3 cellular contexts compared by ENCODE assay signal in genomic region chr5:24385070-24385469, GRCh38.
A peak's percentile ranks its signal among the peaks of the same experiment; 100 is the strongest.
TF ChIP-seq lines count a peak whose summit lies in the region.

No MANE protein-coding gene starts in this region.

TF ChIP-seq in GM12878, 131 proteins besides CTCF, POLR2A, EP300 and RAD21:
- TF ChIP-seq, protein P1, sequence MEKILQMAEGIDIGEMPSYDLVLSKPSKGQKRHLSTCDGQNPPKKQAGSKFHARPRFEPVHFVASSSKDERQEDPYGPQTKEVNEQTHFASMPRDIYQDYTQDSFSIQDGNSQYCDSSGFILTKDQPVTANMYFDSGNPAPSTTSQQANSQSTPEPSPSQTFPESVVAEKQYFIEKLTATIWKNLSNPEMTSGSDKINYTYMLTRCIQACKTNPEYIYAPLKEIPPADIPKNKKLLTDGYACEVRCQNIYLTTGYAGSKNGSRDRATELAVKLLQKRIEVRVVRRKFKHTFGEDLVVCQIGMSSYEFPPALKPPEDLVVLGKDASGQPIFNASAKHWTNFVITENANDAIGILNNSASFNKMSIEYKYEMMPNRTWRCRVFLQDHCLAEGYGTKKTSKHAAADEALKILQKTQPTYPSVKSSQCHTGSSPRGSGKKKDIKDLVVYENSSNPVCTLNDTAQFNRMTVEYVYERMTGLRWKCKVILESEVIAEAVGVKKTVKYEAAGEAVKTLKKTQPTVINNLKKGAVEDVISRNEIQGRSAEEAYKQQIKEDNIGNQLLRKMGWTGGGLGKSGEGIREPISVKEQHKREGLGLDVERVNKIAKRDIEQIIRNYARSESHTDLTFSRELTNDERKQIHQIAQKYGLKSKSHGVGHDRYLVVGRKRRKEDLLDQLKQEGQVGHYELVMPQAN (conservative IDR thresholded peaks at IDR 0.05): no peak
- TF ChIP-seq BCL11A (IDR thresholded peaks at IDR 0.05; ENCODE audit: low read depth, low read length) (no peak), GABPA (IDR thresholded peaks at IDR 0.05; ENCODE audit: low read depth) (no peak), KAT2A (conservative IDR thresholded peaks at IDR 0.05; ENCODE audit: control insufficient read depth, low read depth, low read length) (no peak), SPI1 (IDR thresholded peaks at IDR 0.05; ENCODE audit: borderline replicate concordance, insufficient read depth, low read depth, low read length) (no peak), SMAD1 (IDR thresholded peaks at IDR 0.05; ENCODE audit: low read depth, partially characterized antibody) (no peak), POLR2AphosphoS5 (IDR thresholded peaks at IDR 0.05; ENCODE audit: low read length) (no peak), BHLHE40 (IDR thresholded peaks at IDR 0.05; ENCODE audit: borderline replicate concordance in 1 of 2, low read depth in 2 of 2, low read length in 1 of 2) (no peak), YY1 (IDR thresholded peaks at IDR 0.05; ENCODE audit: low read depth, low read length) (no peak), KLF5 (IDR thresholded peaks at IDR 0.05; ENCODE audit: partially characterized antibody) (no peak), HDGF (IDR thresholded peaks at IDR 0.05) (no peak), NRF1 (conservative IDR thresholded peaks at IDR 0.05; ENCODE audit: low read depth, low read length) (no peak), CEBPB (IDR thresholded peaks at IDR 0.05; ENCODE audit: borderline replicate concordance in 1 of 2, low read depth in 2 of 2, low read length in 2 of 2) (no peak), ATF7 (IDR thresholded peaks at IDR 0.05; ENCODE audit: low read depth) (no peak), NBN (IDR thresholded peaks at IDR 0.05) (no peak)
- TF ChIP-seq, protein P2, sequence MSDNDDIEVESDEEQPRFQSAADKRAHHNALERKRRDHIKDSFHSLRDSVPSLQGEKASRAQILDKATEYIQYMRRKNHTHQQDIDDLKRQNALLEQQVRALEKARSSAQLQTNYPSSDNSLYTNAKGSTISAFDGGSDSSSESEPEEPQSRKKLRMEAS (IDR thresholded peaks at IDR 0.05; ENCODE audit: low read depth, low read length): no peak

TF ChIP-seq in neural cell, 6 proteins besides CTCF, POLR2A, EP300 and RAD21 (continued from another document):
- TF ChIP-seq, protein P3, sequence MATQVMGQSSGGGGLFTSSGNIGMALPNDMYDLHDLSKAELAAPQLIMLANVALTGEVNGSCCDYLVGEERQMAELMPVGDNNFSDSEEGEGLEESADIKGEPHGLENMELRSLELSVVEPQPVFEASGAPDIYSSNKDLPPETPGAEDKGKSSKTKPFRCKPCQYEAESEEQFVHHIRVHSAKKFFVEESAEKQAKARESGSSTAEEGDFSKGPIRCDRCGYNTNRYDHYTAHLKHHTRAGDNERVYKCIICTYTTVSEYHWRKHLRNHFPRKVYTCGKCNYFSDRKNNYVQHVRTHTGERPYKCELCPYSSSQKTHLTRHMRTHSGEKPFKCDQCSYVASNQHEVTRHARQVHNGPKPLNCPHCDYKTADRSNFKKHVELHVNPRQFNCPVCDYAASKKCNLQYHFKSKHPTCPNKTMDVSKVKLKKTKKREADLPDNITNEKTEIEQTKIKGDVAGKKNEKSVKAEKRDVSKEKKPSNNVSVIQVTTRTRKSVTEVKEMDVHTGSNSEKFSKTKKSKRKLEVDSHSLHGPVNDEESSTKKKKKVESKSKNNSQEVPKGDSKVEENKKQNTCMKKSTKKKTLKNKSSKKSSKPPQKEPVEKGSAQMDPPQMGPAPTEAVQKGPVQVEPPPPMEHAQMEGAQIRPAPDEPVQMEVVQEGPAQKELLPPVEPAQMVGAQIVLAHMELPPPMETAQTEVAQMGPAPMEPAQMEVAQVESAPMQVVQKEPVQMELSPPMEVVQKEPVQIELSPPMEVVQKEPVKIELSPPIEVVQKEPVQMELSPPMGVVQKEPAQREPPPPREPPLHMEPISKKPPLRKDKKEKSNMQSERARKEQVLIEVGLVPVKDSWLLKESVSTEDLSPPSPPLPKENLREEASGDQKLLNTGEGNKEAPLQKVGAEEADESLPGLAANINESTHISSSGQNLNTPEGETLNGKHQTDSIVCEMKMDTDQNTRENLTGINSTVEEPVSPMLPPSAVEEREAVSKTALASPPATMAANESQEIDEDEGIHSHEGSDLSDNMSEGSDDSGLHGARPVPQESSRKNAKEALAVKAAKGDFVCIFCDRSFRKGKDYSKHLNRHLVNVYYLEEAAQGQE (IDR thresholded peaks at IDR 0.05; ENCODE audit: borderline replicate concordance): peak; percentile 84
- TF ChIP-seq MXI1 (conservative IDR thresholded peaks at IDR 0.05; ENCODE audit: poor library complexity, severe bottlenecking) (no peak), SMC3 (conservative IDR thresholded peaks at IDR 0.05; ENCODE audit: poor library complexity) (no peak), EZH2 (IDR thresholded peaks at IDR 0.05; ENCODE audit: borderline replicate concordance, insufficient read depth, low read length, poor library complexity, severe bottlenecking) (no peak), POLR2AphosphoS5 (IDR thresholded peaks at IDR 0.05) (peak; percentile 73)

TF ChIP-seq in HepG2, 621 proteins besides CTCF, POLR2A, EP300 and RAD21 (continued from another document):
- TF ChIP-seq ZNF18 (CRISPR knock-in tag; IDR thresholded peaks at IDR 0.05; ENCODE audit: insufficient replicate concordance) (no peak), EEA1 (CRISPR knock-in tag; IDR thresholded peaks at IDR 0.05; ENCODE audit: borderline replicate concordance) (no peak), SUZ12 (IDR thresholded peaks at IDR 0.05; ENCODE audit: low read depth, low read length) (no peak), CSRNP2 (CRISPR knock-in tag; conservative IDR thresholded peaks at IDR 0.05; ENCODE audit: low read depth) (no peak), DR1 (CRISPR knock-in tag; IDR thresholded peaks at IDR 0.05) (no peak), ZNF747 (CRISPR knock-in tag; IDR thresholded peaks at IDR 0.05; ENCODE audit: borderline replicate concordance) (no peak), ZNF10 (CRISPR knock-in tag; IDR thresholded peaks at IDR 0.05; ENCODE audit: borderline replicate concordance, low read depth) (no peak), ZNF782 (CRISPR knock-in tag; IDR thresholded peaks at IDR 0.05; ENCODE audit: borderline replicate concordance) (no peak), FOXO1 (CRISPR knock-in tag; IDR thresholded peaks at IDR 0.05) (no peak), ZNF101 (CRISPR knock-in tag; IDR thresholded peaks at IDR 0.05; ENCODE audit: borderline replicate concordance, low read depth) (no peak), SNRNP70 (IDR thresholded peaks at IDR 0.05; ENCODE audit: low read depth, low read length) (no peak)
- TF ChIP-seq, protein P4, sequence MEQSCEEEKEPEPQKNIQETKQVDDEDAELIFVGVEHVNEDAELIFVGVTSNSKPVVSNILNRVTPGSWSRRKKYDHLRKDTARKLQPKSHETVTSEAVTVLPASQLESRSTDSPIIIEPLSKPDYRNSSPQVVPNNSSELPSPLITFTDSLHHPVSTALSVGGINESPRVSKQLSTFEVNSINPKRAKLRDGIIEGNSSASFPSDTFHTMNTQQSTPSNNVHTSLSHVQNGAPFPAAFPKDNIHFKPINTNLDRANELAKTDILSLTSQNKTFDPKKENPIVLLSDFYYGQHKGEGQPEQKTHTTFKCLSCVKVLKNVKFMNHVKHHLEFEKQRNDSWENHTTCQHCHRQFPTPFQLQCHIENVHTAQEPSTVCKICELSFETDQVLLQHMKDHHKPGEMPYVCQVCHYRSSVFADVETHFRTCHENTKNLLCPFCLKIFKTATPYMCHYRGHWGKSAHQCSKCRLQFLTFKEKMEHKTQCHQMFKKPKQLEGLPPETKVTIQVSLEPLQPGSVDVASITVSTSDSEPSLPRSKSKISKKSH (CRISPR knock-in tag; IDR thresholded peaks at IDR 0.05; ENCODE audit: borderline replicate concordance): no peak
